Comparison of ENCODE assay signal across 8 cellular contexts in genomic region chr2:128319457-128319772, GRCh38. TPM values are rescaled to one million over a fixed set of nuclear protein-coding genes. Genes with fewer than 3 reads are reported as not detected.
DNase-seq lines count a peak whose midpoint lies in the region; ATAC-seq and TF ChIP-seq lines count a peak whose summit lies in the region.

No MANE protein-coding gene starts in this region.

- H3K4me1 ChIP-seq in thymus (ENCODE audit: control insufficient read depth, insufficient read depth, low read length), result peaks cover 37% of the 10 kb centered on the region

- H3K36me3 ChIP-seq in thymus (ENCODE audit: control insufficient read depth, insufficient read depth), result no peaks in the 10 kb centered on the region

- 63 to 67% methylated on average over 19 of the region's 19 CpGs for WGBS in lower leg skin, 2 donors
- 80% methylated on average over 19 of the region's 19 CpGs for WGBS in thymus

- intact Hi-C loops in activated CD4-positive, alpha-beta T cell treated with anti-CD3 and anti-CD28 coated beads, Interleukin-2, amount 10 ng/mL, durations not matched to agents 24 days and 14 days (cut with micrococcal nuclease), result loop anchor here (5.0 kb wide), 2 partner anchors 203 to 227 kb away; partner anchors contain the start of gene UGGT1
- intact Hi-C loops in lower leg skin (cut with DNase I; ENCODE audit: low total_unique reads), result no loop called here

- H3K36me3 Mint-ChIP-seq in activated CD4-positive, alpha-beta T cell treated with anti-CD3 and anti-CD28 coated beads, Interleukin-2, amount 10 ng/mL, durations not matched to agents 24 days and 14 days (ENCODE audit: low read depth), result no peaks in the 10 kb centered on the region
- H3K36me3 Mint-ChIP-seq in brain, result peaks cover 9% of the 10 kb centered on the region

- ATAC-seq in GM19328 (IDR thresholded peaks at IDR 0.05; ENCODE audit: unreplicated experiment), result no peak

- TF ChIP-seq CTCF in brain (conservative IDR thresholded peaks at IDR 0.05), result no peak
- TF ChIP-seq CTCF in lower leg skin (IDR thresholded peaks at IDR 0.05), result no peak

- no peak overlapping the region for H3K27ac Mint-ChIP-seq in activated CD4-positive, alpha-beta T cell treated with anti-CD3 and anti-CD28 coated beads, Interleukin-2, amount 10 ng/mL, durations not matched to agents 24 days and 14 days
- peak overlapping the region in 1 of 5 experiments; percentile 77 for H3K27ac Mint-ChIP-seq in brain

- no peaks in the 10 kb centered on the region for H3K27me3 ChIP-seq in thymus (ENCODE audit: control insufficient read depth, insufficient read depth)

- peaks cover 10% of the 10 kb centered on the region for H3K27me3 Mint-ChIP-seq in activated CD4-positive, alpha-beta T cell treated with anti-CD3 and anti-CD28 coated beads, Interleukin-2, amount 10 ng/mL, durations not matched to agents 24 days and 14 days
- H3K27me3 Mint-ChIP-seq in brain, result peaks cover 8% of the 10 kb centered on the region

- no peak overlapping the region for H3K27ac ChIP-seq in thymus (ENCODE audit: low read depth)

- H3K4me3 Mint-ChIP-seq in activated CD4-positive, alpha-beta T cell treated with anti-CD3 and anti-CD28 coated beads, Interleukin-2, amount 10 ng/mL, durations not matched to agents 24 days and 14 days, result peak overlapping the region; percentile 65
- H3K4me3 Mint-ChIP-seq in brain, result peak overlapping the region; percentile 75 to 84 (median 80)

- H3K4me1 Mint-ChIP-seq in activated CD4-positive, alpha-beta T cell treated with anti-CD3 and anti-CD28 coated beads, Interleukin-2, amount 10 ng/mL, durations not matched to agents 24 days and 14 days, result peaks cover 20% of the 10 kb centered on the region
- peaks cover 38% of the 10 kb centered on the region for H3K4me1 Mint-ChIP-seq in brain

- H3K9me3 Mint-ChIP-seq in activated CD4-positive, alpha-beta T cell treated with anti-CD3 and anti-CD28 coated beads, Interleukin-2, amount 10 ng/mL, durations not matched to agents 24 days and 14 days, result no peaks in the 10 kb centered on the region
- peaks cover 0 to 4% (median 0%) of the 10 kb centered on the region in 5 experiments for H3K9me3 Mint-ChIP-seq in brain

- no peak for TF ChIP-seq POLR2A in lower leg skin (IDR thresholded peaks at IDR 0.05)

- H3K4me3 ChIP-seq in lower leg skin (ENCODE audit: low read depth, poor library complexity, severe bottlenecking) (peak overlapping the region; percentile 34), thymus (ENCODE audit: low read length) (peak overlapping the region; percentile 58)

- DNase-seq in activated CD4-positive, alpha-beta T cell treated with anti-CD3 and anti-CD28 coated beads, Interleukin-2, amount 10 ng/mL, durations not matched to agents 24 days and 14 days, result peak; percentile 59
- no peak for DNase-seq in activated CD4-positive, alpha-beta T cell treated with anti-CD3 and anti-CD28 coated beads for 48 hours
- no peak for DNase-seq in lower leg skin (ENCODE audit: low spot score in 2 of 2)
- DNase-seq in HuH-7.5 (ENCODE audit: low spot score), result no peak
- DNase-seq in SW480 (ENCODE audit: low spot score), result no peak

- no peaks in the 10 kb centered on the region for H3K9me3 ChIP-seq in thymus (ENCODE audit: control insufficient read depth)

RNA-seq across cellular contexts. Expression of gene HS6ST1, which starts 0.7 kb away (rescaled TPM):
- 20.1 and 22.0 TPM in 2 replicates for total RNA-seq in activated CD4-positive, alpha-beta T cell treated with anti-CD3 and anti-CD28 coated beads, Interleukin-2, amount 10 ng/mL, durations not matched to agents 24 days and 14 days
- polyA plus RNA-seq in brain (ENCODE audit: insufficient read depth, low read depth, low replicate concordance) (64.3 TPM), thymus (20.0 TPM)
- total RNA-seq in lower leg skin, result 10 to 100 TPM; 50.2 to 88.9 (median 69.3) TPM
